In genomic region chr2:95380280-95380679, GRCh38 we compare ENCODE assay signal across 30 cellular contexts.
"Had no signal": no experiment of that assay in that cellular context is flagged by ENCODE, and none has a peak within 500 bp of the region (broad histone marks: within the 10 kb centered on the region; RNA-seq: fewer than 3 reads in every experiment).

No MANE protein-coding gene starts in this region.

- H3K9me3 Mint-ChIP-seq: activated B cell treated with CpG ODN at 0.5 μM for 24 hours; activated CD4-positive, alpha-beta memory T cell treated with anti-CD3 and anti-CD28 coated beads for 36 hours; activated CD4-positive, alpha-beta T cell treated with anti-CD3 and anti-CD28 coated beads, Interleukin-2, amount 10 ng/mL, durations not matched to agents 24 days and 14 days; activated naive CD4-positive, alpha-beta T cell treated with anti-CD3 and anti-CD28 coated beads for 36 hours; activated naive CD4-positive, alpha-beta T cell treated with anti-CD3 and anti-CD28 coated beads, Interleukin-2, amount 50 U/mL, for 24 hours; activated naive CD8-positive, alpha-beta T cell treated with anti-CD3 and anti-CD28 coated beads for 36 hours; activated naive CD8-positive, alpha-beta T cell treated with anti-CD3 and anti-CD28 coated beads, Interleukin-2, amount 50 U/mL, for 24 hours; activated T-helper 1 cell treated with anti-CD3 and anti-CD28 coated beads, Interleukin-12 subunit alpha, Interleukin-12 subunit beta, Interleukin-2, Interleukin-4 antibody, amounts not matched to agents 30 ng/mL and 10 ng/mL and 1 ng/mL, durations not matched to agents 14 hours and 24 hours and 36 hours; activated T-helper 2 cell treated with anti-CD3 and anti-CD28 coated beads, Interferon-gamma antibody, Interleukin-2, Interleukin-4, amounts not matched to agents 10 μg/mL and 5 μg/mL and 100 μg/mL, durations not matched to agents 14 hours and 24 hours and 36 hours; T-cell; T-helper 1 cell treated with Interleukin-12 subunit alpha and Interleukin-12 subunit beta and Interleukin-4 antibody, amounts not matched to agents 30 μg/mL and 1 μg/mL, for 36 hours; T-helper 2 cell treated with Interferon-gamma antibody and Interleukin-4, amounts not matched to agents 5 μg/mL and 100 μg/mL, for 36 hours had no signal

- ATAC-seq: activated CD4-positive, CD25-positive, alpha-beta regulatory T cell treated with anti-CD3 and anti-CD28 coated beads, Interleukin-2, amount 50 U/mL, for 24 hours; activated CD8-positive, alpha-beta memory T cell treated with anti-CD3 and anti-CD28 coated beads, Interleukin-2, amount 10 ng/mL, durations not matched to agents 7 days and 5 days; activated naive CD8-positive, alpha-beta T cell treated with anti-CD3 and anti-CD28 coated beads, Interleukin-2, amount 50 U/mL, for 24 hours; body of pancreas; esophagus mucosa; heart left ventricle; T-cell had no signal

- H3K4me3 ChIP-seq: adrenal gland, body of pancreas, heart left ventricle had no signal

- H3K27me3 Mint-ChIP-seq: activated CD4-positive, alpha-beta T cell treated with anti-CD3 and anti-CD28 coated beads, Interleukin-2, amount 10 ng/mL, durations not matched to agents 24 days and 14 days; activated naive CD8-positive, alpha-beta T cell treated with anti-CD3 and anti-CD28 coated beads for 36 hours had no signal

- H3K27me3 ChIP-seq: adrenal gland, body of pancreas, heart left ventricle had no signal

- H3K4me3 Mint-ChIP-seq: activated B cell treated with CpG ODN at 0.5 μM for 24 hours; activated CD4-positive, alpha-beta memory T cell treated with anti-CD3 and anti-CD28 coated beads for 36 hours; activated CD4-positive, alpha-beta T cell treated with anti-CD3 and anti-CD28 coated beads, Interleukin-2, amount 10 ng/mL, durations not matched to agents 24 days and 14 days; activated CD8-positive, alpha-beta memory T cell treated with anti-CD3 and anti-CD28 coated beads, Interleukin-2, amount 10 ng/mL, durations not matched to agents 7 days and 5 days; activated CD8-positive, alpha-beta T cell treated with anti-CD3 and anti-CD28 coated beads, Interleukin-2, amount 10 ng/mL, durations not matched to agents 7 days and 5 days; activated naive CD4-positive, alpha-beta T cell treated with anti-CD3 and anti-CD28 coated beads for 36 hours; activated naive CD4-positive, alpha-beta T cell treated with anti-CD3 and anti-CD28 coated beads, Interleukin-2, amount 50 U/mL, for 24 hours; activated naive CD8-positive, alpha-beta T cell treated with anti-CD3 and anti-CD28 coated beads for 36 hours; activated naive CD8-positive, alpha-beta T cell treated with anti-CD3 and anti-CD28 coated beads, Interleukin-2, amount 50 U/mL, for 24 hours; activated T-helper 1 cell treated with anti-CD3 and anti-CD28 coated beads, Interleukin-12 subunit alpha, Interleukin-12 subunit beta, Interleukin-2, Interleukin-4 antibody, amounts not matched to agents 30 ng/mL and 10 ng/mL and 1 ng/mL, durations not matched to agents 14 hours and 24 hours and 36 hours; T-cell; T-helper 1 cell treated with Interleukin-12 subunit alpha and Interleukin-12 subunit beta and Interleukin-4 antibody, amounts not matched to agents 30 μg/mL and 1 μg/mL, for 36 hours; T-helper 2 cell treated with Interferon-gamma antibody and Interleukin-4, amounts not matched to agents 5 μg/mL and 100 μg/mL, for 36 hours had no signal

- H3K36me3 Mint-ChIP-seq: activated CD4-positive, alpha-beta memory T cell treated with anti-CD3 and anti-CD28 coated beads for 36 hours; activated CD8-positive, alpha-beta memory T cell treated with anti-CD3 and anti-CD28 coated beads, Interleukin-2, amount 10 ng/mL, durations not matched to agents 7 days and 5 days; activated naive CD4-positive, alpha-beta T cell treated with anti-CD3 and anti-CD28 coated beads, Interleukin-2, amount 50 U/mL, for 24 hours; activated naive CD8-positive, alpha-beta T cell treated with anti-CD3 and anti-CD28 coated beads for 36 hours; T-cell had no signal

- DNase-seq: activated B cell treated with CpG ODN at 0.5 μM for 24 hours; activated CD4-positive, alpha-beta memory T cell treated with anti-CD3 and anti-CD28 coated beads for 36 hours; activated CD4-positive, alpha-beta T cell treated with anti-CD3 and anti-CD28 coated beads, Interleukin-2, amount 10 ng/mL, durations not matched to agents 24 days and 14 days; activated CD8-positive, alpha-beta memory T cell treated with anti-CD3 and anti-CD28 coated beads, Interleukin-2, amount 10 ng/mL, durations not matched to agents 7 days and 5 days; activated CD8-positive, alpha-beta memory T cell treated with anti-CD3 and anti-CD28 coated beads, Interleukin-2, amount 50 U/mL, for 4 hours; activated CD8-positive, alpha-beta T cell treated with anti-CD3 and anti-CD28 coated beads, Interleukin-2, amount 10 ng/mL, durations not matched to agents 7 days and 5 days; activated effector memory CD4-positive, alpha-beta T cell treated with anti-CD3 and anti-CD28 coated beads, Interleukin-2, amount 50 U/mL, for 16 hours; activated naive CD4-positive, alpha-beta T cell treated with anti-CD3 and anti-CD28 coated beads for 36 hours; activated naive CD8-positive, alpha-beta T cell treated with anti-CD3 and anti-CD28 coated beads for 36 hours; activated naive CD8-positive, alpha-beta T cell treated with anti-CD3 and anti-CD28 coated beads, Interleukin-2, amount 50 U/mL, for 24 hours; activated T-cell treated with anti-CD3 and anti-CD28 coated beads, Interleukin-2, amount 50 U/mL, for 1 hour; activated T-cell treated with anti-CD3 and anti-CD28 coated beads, Interleukin-2, amount 50 U/mL, for 48 hours; amygdala; aorta; body of pancreas; caudate nucleus; effector CD8-positive, alpha-beta T cell; foreskin fibroblast; heart left ventricle; T-cell; T1000; WERI-Rb-1 had no signal

- H3K27ac Mint-ChIP-seq: activated B cell treated with CpG ODN at 0.5 μM for 24 hours; activated CD4-positive, alpha-beta memory T cell treated with anti-CD3 and anti-CD28 coated beads for 36 hours; activated CD4-positive, alpha-beta T cell treated with anti-CD3 and anti-CD28 coated beads, Interleukin-2, amount 10 ng/mL, durations not matched to agents 24 days and 14 days; activated CD8-positive, alpha-beta memory T cell treated with anti-CD3 and anti-CD28 coated beads, Interleukin-2, amount 10 ng/mL, durations not matched to agents 7 days and 5 days; activated CD8-positive, alpha-beta T cell treated with anti-CD3 and anti-CD28 coated beads, Interleukin-2, amount 10 ng/mL, durations not matched to agents 7 days and 5 days; activated naive CD4-positive, alpha-beta T cell treated with anti-CD3 and anti-CD28 coated beads for 36 hours; activated naive CD4-positive, alpha-beta T cell treated with anti-CD3 and anti-CD28 coated beads, Interleukin-2, amount 50 U/mL, for 24 hours; activated naive CD8-positive, alpha-beta T cell treated with anti-CD3 and anti-CD28 coated beads for 36 hours; activated naive CD8-positive, alpha-beta T cell treated with anti-CD3 and anti-CD28 coated beads, Interleukin-2, amount 50 U/mL, for 24 hours; activated T-helper 1 cell treated with anti-CD3 and anti-CD28 coated beads, Interleukin-12 subunit alpha, Interleukin-12 subunit beta, Interleukin-2, Interleukin-4 antibody, amounts not matched to agents 30 ng/mL and 10 ng/mL and 1 ng/mL, durations not matched to agents 14 hours and 24 hours and 36 hours; activated T-helper 2 cell treated with anti-CD3 and anti-CD28 coated beads, Interferon-gamma antibody, Interleukin-2, Interleukin-4, amounts not matched to agents 10 μg/mL and 5 μg/mL and 100 μg/mL, durations not matched to agents 14 hours and 24 hours and 36 hours; T-cell; T-helper 1 cell treated with Interleukin-12 subunit alpha and Interleukin-12 subunit beta and Interleukin-4 antibody, amounts not matched to agents 30 μg/mL and 1 μg/mL, for 36 hours; T-helper 2 cell treated with Interferon-gamma antibody and Interleukin-4, amounts not matched to agents 5 μg/mL and 100 μg/mL, for 36 hours had no signal

- H3K4me1 Mint-ChIP-seq: activated B cell treated with CpG ODN at 0.5 μM for 24 hours; activated CD4-positive, alpha-beta T cell treated with anti-CD3 and anti-CD28 coated beads, Interleukin-2, amount 10 ng/mL, durations not matched to agents 24 days and 14 days; activated CD8-positive, alpha-beta memory T cell treated with anti-CD3 and anti-CD28 coated beads, Interleukin-2, amount 10 ng/mL, durations not matched to agents 7 days and 5 days; activated naive CD4-positive, alpha-beta T cell treated with anti-CD3 and anti-CD28 coated beads, Interleukin-2, amount 50 U/mL, for 24 hours; activated naive CD8-positive, alpha-beta T cell treated with anti-CD3 and anti-CD28 coated beads for 36 hours; activated naive CD8-positive, alpha-beta T cell treated with anti-CD3 and anti-CD28 coated beads, Interleukin-2, amount 50 U/mL, for 24 hours had no signal

- H3K4me1 ChIP-seq: adrenal gland, body of pancreas had no signal

- H3K36me3 ChIP-seq: adrenal gland, WERI-Rb-1 had no signal

- H3K9me3 ChIP-seq: adrenal gland, body of pancreas, heart left ventricle had no signal

- H3K27ac ChIP-seq: adrenal gland, body of pancreas, heart left ventricle, WERI-Rb-1 had no signal
